Comparison of ENCODE assay signal across 15 cellular contexts in genomic region chr17:8474826-8475225, GRCh38.
"Had no signal": no experiment of that assay in that cellular context is flagged by ENCODE, and none has a peak within 500 bp of the region (broad histone marks: within the 10 kb centered on the region; RNA-seq: fewer than 3 reads in every experiment).

No MANE protein-coding gene starts in this region.

- H3K4me1 Mint-ChIP-seq: activated CD4-positive, alpha-beta memory T cell treated with anti-CD3 and anti-CD28 coated beads, Interleukin-2, amount 10 ng/mL, durations not matched to agents 7 days and 5 days; stimulated activated memory B cell treated with anti-CD40 and anti-IgM and Interleukin-4, amounts not matched to agents 10 μg/mL and 1 μg/mL and 100 μg/mL, for 72 hours had no signal

- DNase-seq: activated CD4-positive, alpha-beta memory T cell treated with anti-CD3 and anti-CD28 coated beads, Interleukin-2, amount 10 ng/mL, durations not matched to agents 7 days and 5 days; activated CD8-positive, alpha-beta memory T cell treated with anti-CD3 and anti-CD28 coated beads, Interleukin-2, amount 50 U/mL, for 4 hours; activated naive CD4-positive, alpha-beta T cell treated with anti-CD3 and anti-CD28 coated beads for 36 hours; body of pancreas; cerebellar nuclear complex; dermis blood vessel endothelial cell; glutamatergic neuron; small intestine; T1000 had no signal

- ATAC-seq: body of pancreas; left lobe of liver; stimulated activated memory B cell treated with anti-CD40 and anti-IgM and Interleukin-4, amounts not matched to agents 10 μg/mL and 1 μg/mL and 100 μg/mL, for 72 hours had no signal

- H3K4me3 ChIP-seq: body of pancreas, esophagus muscularis mucosa, tibial nerve had no signal

- H3K9me3 Mint-ChIP-seq: activated CD4-positive, alpha-beta memory T cell treated with anti-CD3 and anti-CD28 coated beads, Interleukin-2, amount 10 ng/mL, durations not matched to agents 7 days and 5 days; activated naive CD4-positive, alpha-beta T cell treated with anti-CD3 and anti-CD28 coated beads for 36 hours; nephron; stimulated activated memory B cell treated with anti-CD40 and anti-IgM and Interleukin-4, amounts not matched to agents 10 μg/mL and 1 μg/mL and 100 μg/mL, for 72 hours had no signal

- H3K27me3 Mint-ChIP-seq: activated CD4-positive, alpha-beta memory T cell treated with anti-CD3 and anti-CD28 coated beads, Interleukin-2, amount 10 ng/mL, durations not matched to agents 7 days and 5 days; stimulated activated memory B cell treated with anti-CD40 and anti-IgM and Interleukin-4, amounts not matched to agents 10 μg/mL and 1 μg/mL and 100 μg/mL, for 72 hours had no signal

- H3K4me1 ChIP-seq: body of pancreas had no signal

- FAIRE-seq: small intestine had no signal

- H3K9me3 ChIP-seq: body of pancreas, esophagus muscularis mucosa, tibial nerve had no signal

- H2AFZ ChIP-seq: parathyroid adenoma had no signal

- H3K27ac Mint-ChIP-seq: activated CD4-positive, alpha-beta memory T cell treated with anti-CD3 and anti-CD28 coated beads, Interleukin-2, amount 10 ng/mL, durations not matched to agents 7 days and 5 days; activated naive CD4-positive, alpha-beta T cell treated with anti-CD3 and anti-CD28 coated beads for 36 hours; stimulated activated memory B cell treated with anti-CD40 and anti-IgM and Interleukin-4, amounts not matched to agents 10 μg/mL and 1 μg/mL and 100 μg/mL, for 72 hours had no signal

- H3K27ac ChIP-seq: body of pancreas, esophagus muscularis mucosa, parathyroid adenoma, tibial nerve had no signal

- H3K4me3 Mint-ChIP-seq: activated CD4-positive, alpha-beta memory T cell treated with anti-CD3 and anti-CD28 coated beads, Interleukin-2, amount 10 ng/mL, durations not matched to agents 7 days and 5 days; activated naive CD4-positive, alpha-beta T cell treated with anti-CD3 and anti-CD28 coated beads for 36 hours; nephron; stimulated activated memory B cell treated with anti-CD40 and anti-IgM and Interleukin-4, amounts not matched to agents 10 μg/mL and 1 μg/mL and 100 μg/mL, for 72 hours had no signal

- H3K9ac ChIP-seq: parathyroid adenoma had no signal

- H3K79me2 ChIP-seq: parathyroid adenoma had no signal

- H3K27me3 ChIP-seq: body of pancreas, esophagus muscularis mucosa, tibial nerve had no signal
